In the genomic region with DNA sequence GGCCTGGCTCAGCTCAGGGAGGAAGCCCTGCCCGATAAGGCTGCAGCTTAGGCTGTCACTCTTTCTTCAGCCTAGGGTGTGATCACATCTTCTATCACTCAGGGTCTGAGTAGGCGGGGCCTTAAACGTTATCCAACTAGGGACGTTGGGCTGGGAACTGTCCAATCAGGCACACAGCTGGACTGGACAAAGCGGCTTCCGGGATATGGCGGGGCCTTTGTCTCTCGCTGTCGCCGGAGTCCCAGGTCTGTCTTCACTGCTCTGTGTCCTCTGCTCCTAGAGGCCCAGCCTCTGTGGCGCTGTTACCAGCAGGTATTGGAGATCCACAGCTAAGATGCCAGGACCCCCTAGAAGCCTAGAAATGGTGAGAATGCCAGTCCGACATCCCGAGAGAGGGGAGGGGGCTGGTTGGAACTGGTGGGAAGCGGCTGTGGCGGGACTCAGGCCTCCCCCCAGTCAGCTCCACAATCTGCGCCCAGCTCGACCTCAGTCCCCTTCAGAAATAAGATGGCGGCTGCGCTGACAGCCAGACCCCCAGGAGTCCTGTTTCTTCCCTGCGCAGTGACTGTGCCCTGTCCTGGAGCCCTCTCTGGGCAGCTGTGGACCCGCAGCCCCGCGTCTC, we compare ENCODE assay signal across 8 cellular contexts. TPM values are rescaled to one million over a fixed set of nuclear protein-coding genes. Genes with fewer than 3 reads are reported as not detected.
A peak's percentile ranks its signal among the peaks of the same experiment; 100 is the strongest.
DNase-seq lines count a peak whose midpoint lies in the region; ATAC-seq and TF ChIP-seq lines count a peak whose summit lies in the region.

A gene (plus strand): TSS at position 214 of the 622 bp plus-strand sequence. CDS start 121 bp downstream, at position 335.

- ATAC-seq in HG02588 (IDR thresholded peaks at IDR 0.05; ENCODE audit: unreplicated experiment): peak; percentile 98
- ATAC-seq in WTC11: peak; percentile 100

- H3K9me3 ChIP-seq in smooth muscle cell (replicated peaks; ENCODE audit: low read depth): no peaks in the 10 kb centered on the region

- DNase-seq in GM06990 (ENCODE audit: extremely low read depth, insufficient read length): peak; percentile 83
- DNase-seq in NCI-H187 (lab: John Stamatoyannopoulos, UW): peak; percentile 2 to 16
- DNase-seq in WTC11 (ENCODE audit: low spot score): peak; percentile 86
- peak; percentile 95 to 96 for DNase-seq in cardiac fibroblast (ENCODE audit: low read depth in 2 of 2)
- DNase-seq in immature natural killer cell: peak; percentile 85 to 88 (median 88)
- DNase-seq in smooth muscle cell (lab: John Stamatoyannopoulos, UW; ENCODE audit: unreplicated experiment): peak; percentile 43
- no peak for DNase-seq in SHP77 (lab: John Stamatoyannopoulos, UW)

- H3K27ac ChIP-seq in smooth muscle cell (ENCODE audit: low read depth): peak within 1 kb of the TSS; percentile 95

- H3K4me3 ChIP-seq in GM06990 (replicated peaks; ENCODE audit: low read depth, low read length) (peak within 1 kb of the TSS; percentile 76), cardiac fibroblast (replicated peaks in 1 of 2; ENCODE audit: low read depth in 2 of 2, low read length in 2 of 2) (peak within 1 kb of the TSS; percentile 86 to 92), smooth muscle cell (peak within 1 kb of the TSS; percentile 93)

- WGBS in smooth muscle cell (ENCODE audit: low lambda C conversion rate): 8% methylated on average over 23 of the region's 23 CpGs

- POLR2A ChIA-PET in WTC11 (lab: Charles Lee): interaction anchor here (0.6 to 2.1 kb wide), 9 partner anchors 10 to 672 kb away, joined by 3 to 25 read pairs (median 5); no protein-coding TSS in a partner anchor

- H2AFZ ChIP-seq in smooth muscle cell (ENCODE audit: low read depth): peak within 1 kb of the TSS; percentile 90

- peak within 1 kb of the TSS; percentile 99 for H3K9ac ChIP-seq in smooth muscle cell (ENCODE audit: low read depth)

- H4K20me1 ChIP-seq in smooth muscle cell (ENCODE audit: low read depth): peaks cover 16% of the 10 kb centered on the region

- TF ChIP-seq CTCF in GM06990 (IDR thresholded peaks at IDR 0.05; ENCODE audit: insufficient read depth, low read length, poor library complexity, severe bottlenecking) (no peak), WTC11 (IDR thresholded peaks at IDR 0.05) (no peak), cardiac fibroblast (IDR thresholded peaks at IDR 0.05; ENCODE audit: low read depth, low read length) (peak; percentile 16), smooth muscle cell (IDR thresholded peaks at IDR 0.05; ENCODE audit: borderline replicate concordance, insufficient read depth, poor library complexity, severe bottlenecking) (no peak)

- H3K36me3 ChIP-seq in GM06990 (ENCODE audit: control insufficient read depth, insufficient read depth, low read length) (peaks cover 3% of the 10 kb centered on the region), smooth muscle cell (ENCODE audit: low read depth) (no peaks in the 10 kb centered on the region)

- H3K4me2 ChIP-seq in smooth muscle cell: peak within 1 kb of the TSS; percentile 98

- peaks cover 8% of the 10 kb centered on the region for H3K4me1 ChIP-seq in smooth muscle cell (ENCODE audit: low read depth)

- H3K4me3 Mint-ChIP-seq in WTC11: peak within 1 kb of the TSS; percentile 96
- peak within 1 kb of the TSS; percentile 96 to 98 (median 97) for H3K4me3 Mint-ChIP-seq in immature natural killer cell

- no peaks in the 10 kb centered on the region for H3F3A ChIP-seq in smooth muscle cell (ENCODE audit: low read depth)

- CTCF ChIA-PET in WTC11 (lab: Charles Lee): interaction anchor here (0.6 to 1.7 kb wide), 6 partner anchors 11 to 684 kb away, joined by 3 to 8 read pairs (median 4); no protein-coding TSS in a partner anchor

- H3K4me1 Mint-ChIP-seq in WTC11: peaks cover 6% of the 10 kb centered on the region; the same call in 1 of the 2 replicates
- H3K4me1 Mint-ChIP-seq in immature natural killer cell: peaks cover 18 to 19% of the 10 kb centered on the region in 2 donors

- H3K27me3 ChIP-seq in GM06990 (replicated peaks; ENCODE audit: control insufficient read depth, insufficient read depth, low read length) (no peaks in the 10 kb centered on the region), smooth muscle cell (ENCODE audit: low read depth) (no peaks in the 10 kb centered on the region)

- H3K9me3 Mint-ChIP-seq in WTC11 (no peaks in the 10 kb centered on the region), immature natural killer cell (no peaks in the 10 kb centered on the region)

- H3K36me3 Mint-ChIP-seq in WTC11 (peaks cover 14% of the 10 kb centered on the region), immature natural killer cell (peaks cover 0 to 3% (median 0%) of the 10 kb centered on the region in 3 donors)

- H3K27me3 Mint-ChIP-seq in WTC11 (ENCODE audit: low read depth) (no peaks in the 10 kb centered on the region), immature natural killer cell (ENCODE audit: low read depth in 3 of 3) (peaks cover 0 to 2% (median 1%) of the 10 kb centered on the region in 3 donors)

- peaks cover 51% of the 10 kb centered on the region for H3K79me2 ChIP-seq in smooth muscle cell (ENCODE audit: low read depth)

- H3K27ac Mint-ChIP-seq in WTC11 (peak within 1 kb of the TSS; percentile 100), immature natural killer cell (peak within 1 kb of the TSS; percentile 96 to 98 (median 97))

TF ChIP-seq in WTC11, 78 proteins besides CTCF, POLR2A, EP300 and RAD21 (continues in another document):
- no peak for TF ChIP-seq ZNF671 (CRISPR knock-in tag; IDR thresholded peaks at IDR 0.05)
- TF ChIP-seq, protein P1, sequence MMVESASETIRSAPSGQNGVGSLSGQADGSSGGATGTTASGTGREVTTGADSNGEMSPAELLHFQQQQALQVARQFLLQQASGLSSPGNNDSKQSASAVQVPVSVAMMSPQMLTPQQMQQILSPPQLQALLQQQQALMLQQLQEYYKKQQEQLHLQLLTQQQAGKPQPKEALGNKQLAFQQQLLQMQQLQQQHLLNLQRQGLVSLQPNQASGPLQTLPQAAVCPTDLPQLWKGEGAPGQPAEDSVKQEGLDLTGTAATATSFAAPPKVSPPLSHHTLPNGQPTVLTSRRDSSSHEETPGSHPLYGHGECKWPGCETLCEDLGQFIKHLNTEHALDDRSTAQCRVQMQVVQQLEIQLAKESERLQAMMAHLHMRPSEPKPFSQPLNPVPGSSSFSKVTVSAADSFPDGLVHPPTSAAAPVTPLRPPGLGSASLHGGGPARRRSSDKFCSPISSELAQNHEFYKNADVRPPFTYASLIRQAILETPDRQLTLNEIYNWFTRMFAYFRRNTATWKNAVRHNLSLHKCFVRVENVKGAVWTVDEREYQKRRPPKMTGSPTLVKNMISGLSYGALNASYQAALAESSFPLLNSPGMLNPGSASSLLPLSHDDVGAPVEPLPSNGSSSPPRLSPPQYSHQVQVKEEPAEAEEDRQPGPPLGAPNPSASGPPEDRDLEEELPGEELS (CRISPR knock-in tag; IDR thresholded peaks at IDR 0.05): 0 out of 2 replicates have a peak, but pooled peaks have one; percentile 26
- TF ChIP-seq SP1 (CRISPR knock-in tag; conservative IDR thresholded peaks at IDR 0.05): peak; percentile 47; the same call in 1 of the 2 replicates
- TF ChIP-seq, protein P2, sequence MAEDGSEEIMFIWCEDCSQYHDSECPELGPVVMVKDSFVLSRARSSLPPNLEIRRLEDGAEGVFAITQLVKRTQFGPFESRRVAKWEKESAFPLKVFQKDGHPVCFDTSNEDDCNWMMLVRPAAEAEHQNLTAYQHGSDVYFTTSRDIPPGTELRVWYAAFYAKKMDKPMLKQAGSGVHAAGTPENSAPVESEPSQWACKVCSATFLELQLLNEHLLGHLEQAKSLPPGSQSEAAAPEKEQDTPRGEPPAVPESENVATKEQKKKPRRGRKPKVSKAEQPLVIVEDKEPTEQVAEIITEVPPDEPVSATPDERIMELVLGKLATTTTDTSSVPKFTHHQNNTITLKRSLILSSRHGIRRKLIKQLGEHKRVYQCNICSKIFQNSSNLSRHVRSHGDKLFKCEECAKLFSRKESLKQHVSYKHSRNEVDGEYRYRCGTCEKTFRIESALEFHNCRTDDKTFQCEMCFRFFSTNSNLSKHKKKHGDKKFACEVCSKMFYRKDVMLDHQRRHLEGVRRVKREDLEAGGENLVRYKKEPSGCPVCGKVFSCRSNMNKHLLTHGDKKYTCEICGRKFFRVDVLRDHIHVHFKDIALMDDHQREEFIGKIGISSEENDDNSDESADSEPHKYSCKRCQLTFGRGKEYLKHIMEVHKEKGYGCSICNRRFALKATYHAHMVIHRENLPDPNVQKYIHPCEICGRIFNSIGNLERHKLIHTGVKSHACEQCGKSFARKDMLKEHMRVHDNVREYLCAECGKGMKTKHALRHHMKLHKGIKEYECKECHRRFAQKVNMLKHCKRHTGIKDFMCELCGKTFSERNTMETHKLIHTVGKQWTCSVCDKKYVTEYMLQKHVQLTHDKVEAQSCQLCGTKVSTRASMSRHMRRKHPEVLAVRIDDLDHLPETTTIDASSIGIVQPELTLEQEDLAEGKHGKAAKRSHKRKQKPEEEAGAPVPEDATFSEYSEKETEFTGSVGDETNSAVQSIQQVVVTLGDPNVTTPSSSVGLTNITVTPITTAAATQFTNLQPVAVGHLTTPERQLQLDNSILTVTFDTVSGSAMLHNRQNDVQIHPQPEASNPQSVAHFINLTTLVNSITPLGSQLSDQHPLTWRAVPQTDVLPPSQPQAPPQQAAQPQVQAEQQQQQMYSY (CRISPR knock-in tag; IDR thresholded peaks at IDR 0.05): no peak
- no peak for TF ChIP-seq TP53 (CRISPR knock-in tag; IDR thresholded peaks at IDR 0.05)
- TF ChIP-seq, protein P3, sequence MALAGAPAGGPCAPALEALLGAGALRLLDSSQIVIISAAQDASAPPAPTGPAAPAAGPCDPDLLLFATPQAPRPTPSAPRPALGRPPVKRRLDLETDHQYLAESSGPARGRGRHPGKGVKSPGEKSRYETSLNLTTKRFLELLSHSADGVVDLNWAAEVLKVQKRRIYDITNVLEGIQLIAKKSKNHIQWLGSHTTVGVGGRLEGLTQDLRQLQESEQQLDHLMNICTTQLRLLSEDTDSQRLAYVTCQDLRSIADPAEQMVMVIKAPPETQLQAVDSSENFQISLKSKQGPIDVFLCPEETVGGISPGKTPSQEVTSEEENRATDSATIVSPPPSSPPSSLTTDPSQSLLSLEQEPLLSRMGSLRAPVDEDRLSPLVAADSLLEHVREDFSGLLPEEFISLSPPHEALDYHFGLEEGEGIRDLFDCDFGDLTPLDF (CRISPR knock-in tag; IDR thresholded peaks at IDR 0.05): no peak
- peak; percentile 13; the same call in 1 of the 2 replicates for TF ChIP-seq NFATC4 (CRISPR knock-in tag; IDR thresholded peaks at IDR 0.05)

RNA-seq across cellular contexts. Expression of the gene that starts here (rescaled TPM):
- total RNA-seq in WTC11 (2021) (28.0 to 34.5 TPM (median 28.9 TPM) in 3 replicates), smooth muscle cell (23.5 and 29.0 TPM in 2 replicates)
- polyA plus RNA-seq in immature natural killer cell (1 to 10 TPM; 4.4 to 6.9 (median 5.7) TPM), smooth muscle cell (4.4 and 4.6 TPM in 2 replicates)

Comparison
In these comparisons a context has a peak if more than half of its experiments do, and no peak if none do; other contexts are left out.
1. DNase-seq: peak in GM06990 (single experiment), NCI-H187 (2 of 2), WTC11 (single experiment), cardiac fibroblast (2 of 2), immature natural killer cell (3 of 3) and smooth muscle cell (single experiment); none in SHP77 (0 of 2).
2. Peak in every context shown above with its lines, with median percentiles within 50 percentile points of each other: H3K4me3 ChIP-seq.